In genomic region chr7:128167316-128167691, GRCh38 we compare ENCODE assay signal across 7 cellular contexts.
A peak's percentile ranks its signal among the peaks of the same experiment; 100 is the strongest.
DNase-seq lines count a peak whose midpoint lies in the region; ATAC-seq and TF ChIP-seq lines count a peak whose summit lies in the region.

No MANE protein-coding gene starts in this region.

- DNase-seq in ELR (ENCODE audit: low read depth) (peak; percentile 53), NCI-H1105 treated with DMSO at 0.1 percent for 48 hours (lab: John Stamatoyannopoulos, UW) (peak; percentile 64), activated B cell treated with CpG ODN at 0.5 μM for 24 hours (no peak), foreskin fibroblast (peak; percentile 36 to 70)

- no peak overlapping the region for H3K27ac ChIP-seq in neutrophil

- peaks cover 100% of the 10 kb centered on the region for H3K27me3 ChIP-seq in neutrophil

- POLR2A ChIA-PET in activated B cell treated with CpG ODN at 0.5 μM for 24 hours (lab: Charles Lee): no interaction called here

- H3K27me3 Mint-ChIP-seq in activated B cell treated with CpG ODN at 0.5 μM for 24 hours: peaks cover 56% of the 10 kb centered on the region

- CTCF ChIA-PET in activated B cell treated with CpG ODN at 0.5 μM for 24 hours (lab: Charles Lee): no interaction called here

- H3K4me3 ChIP-seq in foreskin fibroblast (ENCODE audit: low read depth in 1 of 2, low read length in 2 of 2) (peak overlapping the region; percentile 15 to 38), neutrophil (ENCODE audit: low read depth in 1 of 2, low read length in 1 of 2) (peak overlapping the region; percentile 15 to 51)

- no peaks in the 10 kb centered on the region for H3K36me3 ChIP-seq in neutrophil

- H3K4me1 Mint-ChIP-seq in activated B cell treated with CpG ODN at 0.5 μM for 24 hours: peaks cover 31% of the 10 kb centered on the region

- no peaks in the 10 kb centered on the region for H3K9me3 Mint-ChIP-seq in activated B cell treated with CpG ODN at 0.5 μM for 24 hours

- peak; percentile 61 for ATAC-seq in activated B cell treated with CpG ODN at 0.5 μM for 24 hours (ENCODE audit: low read depth)
- no peak for ATAC-seq in GM19328 (IDR thresholded peaks at IDR 0.05; ENCODE audit: unreplicated experiment)
- ATAC-seq in GM18517 (IDR thresholded peaks at IDR 0.05; ENCODE audit: unreplicated experiment): no peak

- intact Hi-C loops in activated B cell treated with CpG ODN at 0.5 μM for 24 hours (cut with micrococcal nuclease): no loop called here

- H3K4me1 ChIP-seq in neutrophil (ENCODE audit: control insufficient read depth in 1 of 2, insufficient read depth in 1 of 2, low read depth in 1 of 2, low read length in 1 of 2): peaks cover 17 to 23% of the 10 kb centered on the region in 2 experiments

- H3K36me3 Mint-ChIP-seq in activated B cell treated with CpG ODN at 0.5 μM for 24 hours (ENCODE audit: low read depth): no peaks in the 10 kb centered on the region

- no peak overlapping the region for H3K27ac Mint-ChIP-seq in activated B cell treated with CpG ODN at 0.5 μM for 24 hours

- no peak for TF ChIP-seq CTCF in activated B cell treated with CpG ODN at 0.5 μM for 24 hours (IDR thresholded peaks at IDR 0.05)
- no peak for TF ChIP-seq CTCF in foreskin fibroblast (IDR thresholded peaks at IDR 0.05; ENCODE audit: low read depth, low read length)
- TF ChIP-seq CTCF in neutrophil (IDR thresholded peaks at IDR 0.05): no peak

- peak overlapping the region; percentile 80 for H3K4me3 Mint-ChIP-seq in activated B cell treated with CpG ODN at 0.5 μM for 24 hours

- H3K9me3 ChIP-seq in neutrophil: no peaks in the 10 kb centered on the region
